Comparison of ENCODE assay signal across 19 cellular contexts in genomic region chr2:43123981-43124666, GRCh38.
DNase-seq lines count a peak whose midpoint lies in the region; ATAC-seq and TF ChIP-seq lines count a peak whose summit lies in the region.
"Had no signal": no experiment of that assay in that cellular context is flagged by ENCODE, and none has a peak within 500 bp of the region (broad histone marks: within the 10 kb centered on the region; RNA-seq: fewer than 3 reads in every experiment).

No MANE protein-coding gene starts in this region.

- no peaks in the 10 kb centered on the region for H3K36me3 Mint-ChIP-seq in CD4-positive, alpha-beta T cell (ENCODE audit: low read depth)
- no peaks in the 10 kb centered on the region for H3K36me3 Mint-ChIP-seq in dendritic cell treated with granulocyte-macrophage colony-stimulating factor and Interleukin-4, amounts not matched to agents 40 ng/mL and 50 ng/mL, for 4 days (ENCODE audit: low read depth)
- no peaks in the 10 kb centered on the region for H3K36me3 Mint-ChIP-seq in progenitor cell of endocrine pancreas (ENCODE audit: insufficient read depth)

- no peak overlapping the region for H3K27ac ChIP-seq in CD4-positive, alpha-beta T cell (ENCODE audit: low read depth, low read length)
- no peak overlapping the region for H3K27ac ChIP-seq in body of pancreas
- H3K27ac ChIP-seq: thoracic aorta had no signal

- CTCF ChIA-PET in CD4-positive, alpha-beta T cell (lab: Charles Lee): interaction anchor here (1.1 kb wide), 1 partner anchor 99 kb away, joined by 4 read pairs; no protein-coding TSS in a partner anchor

- H3K4me3 ChIP-seq in H7 (ENCODE audit: insufficient read depth, low read depth, low read length) (no peak overlapping the region), body of pancreas (no peak overlapping the region)
- H3K4me3 ChIP-seq: thoracic aorta had no signal

- intact Hi-C loops in CD4-positive, alpha-beta T cell (cut with DNase I, micrococcal nuclease): loop anchor here (2.0 to 10.0 kb wide), 3 partner anchors 149 to 299 kb away; no protein-coding TSS in a partner anchor
- intact Hi-C loops in dendritic cell treated with granulocyte-macrophage colony-stimulating factor and Interleukin-4, amounts not matched to agents 40 ng/mL and 50 ng/mL, for 4 days (cut with micrococcal nuclease): loop anchor here (10.0 kb wide), 1 partner anchor 99 kb away; no protein-coding TSS in a partner anchor
- intact Hi-C loops in body of pancreas (cut with DNase I): loop anchor here (10.0 kb wide), 1 partner anchor 111 kb away; no protein-coding TSS in a partner anchor

- H3K27me3 Mint-ChIP-seq in CD4-positive, alpha-beta T cell: no peaks in the 10 kb centered on the region
- H3K27me3 Mint-ChIP-seq in dendritic cell treated with granulocyte-macrophage colony-stimulating factor and Interleukin-4, amounts not matched to agents 40 ng/mL and 50 ng/mL, for 4 days: no peaks in the 10 kb centered on the region
- H3K27me3 Mint-ChIP-seq in progenitor cell of endocrine pancreas: peaks cover 9% of the 10 kb centered on the region
- H3K27me3 Mint-ChIP-seq: activated CD4-positive, alpha-beta T cell treated with anti-CD3 and anti-CD28 coated beads for 36 hours; central memory CD8-positive, alpha-beta T cell had no signal

- POLR2A ChIA-PET in CD4-positive, alpha-beta T cell (lab: Charles Lee): interaction anchor here (0.9 to 32.8 kb wide), 2 partner anchors 9 to 97 kb away, joined by 4 to 1478 read pairs; partner anchors contain the start of gene ZFP36L2

- H3K9me3 Mint-ChIP-seq in CD4-positive, alpha-beta T cell: peaks cover 3% of the 10 kb centered on the region
- peaks cover 7% of the 10 kb centered on the region for H3K9me3 Mint-ChIP-seq in dendritic cell treated with granulocyte-macrophage colony-stimulating factor and Interleukin-4, amounts not matched to agents 40 ng/mL and 50 ng/mL, for 4 days
- H3K9me3 Mint-ChIP-seq in progenitor cell of endocrine pancreas (ENCODE audit: low read depth): peaks cover 5% of the 10 kb centered on the region
- H3K9me3 Mint-ChIP-seq: central memory CD8-positive, alpha-beta T cell had no signal

- peak; percentile 52 for ATAC-seq in CD4-positive, alpha-beta T cell (ENCODE audit: poor library complexity)
- no peak for ATAC-seq in body of pancreas
- ATAC-seq: activated CD4-positive, alpha-beta T cell treated with anti-CD3 and anti-CD28 coated beads for 36 hours; esophagus mucosa; Panc1 had no signal

- peaks cover 6% of the 10 kb centered on the region for H3K9me3 ChIP-seq in CD4-positive, alpha-beta T cell (ENCODE audit: control insufficient read depth, low read length)
- no peaks in the 10 kb centered on the region for H3K9me3 ChIP-seq in body of pancreas
- H3K9me3 ChIP-seq: SK-N-SH, thoracic aorta had no signal

- peak overlapping the region; percentile 80 for H3K27ac Mint-ChIP-seq in CD4-positive, alpha-beta T cell
- H3K27ac Mint-ChIP-seq in dendritic cell treated with granulocyte-macrophage colony-stimulating factor and Interleukin-4, amounts not matched to agents 40 ng/mL and 50 ng/mL, for 4 days: peak overlapping the region; percentile 35
- no peak overlapping the region for H3K27ac Mint-ChIP-seq in progenitor cell of endocrine pancreas
- H3K27ac Mint-ChIP-seq: activated CD4-positive, alpha-beta T cell treated with anti-CD3 and anti-CD28 coated beads for 36 hours had no signal

- no peak for TF ChIP-seq POLR2A in body of pancreas (IDR thresholded peaks at IDR 0.05)

- peak overlapping the region; percentile 31 for H3K4me3 Mint-ChIP-seq in CD4-positive, alpha-beta T cell
- no peak overlapping the region for H3K4me3 Mint-ChIP-seq in dendritic cell treated with granulocyte-macrophage colony-stimulating factor and Interleukin-4, amounts not matched to agents 40 ng/mL and 50 ng/mL, for 4 days
- peak overlapping the region; percentile 26 for H3K4me3 Mint-ChIP-seq in progenitor cell of endocrine pancreas (ENCODE audit: low read depth)
- H3K4me3 Mint-ChIP-seq: activated CD4-positive, alpha-beta T cell treated with anti-CD3 and anti-CD28 coated beads for 36 hours; central memory CD8-positive, alpha-beta T cell had no signal

- peaks cover 55% of the 10 kb centered on the region for H3K4me1 Mint-ChIP-seq in CD4-positive, alpha-beta T cell (ENCODE audit: low read depth)
- peaks cover 73% of the 10 kb centered on the region for H3K4me1 Mint-ChIP-seq in dendritic cell treated with granulocyte-macrophage colony-stimulating factor and Interleukin-4, amounts not matched to agents 40 ng/mL and 50 ng/mL, for 4 days (ENCODE audit: low read depth)
- peaks cover 6% of the 10 kb centered on the region for H3K4me1 Mint-ChIP-seq in progenitor cell of endocrine pancreas (ENCODE audit: low read depth)

- no peaks in the 10 kb centered on the region for H3K4me1 ChIP-seq in body of pancreas

- 75 to 81% methylated on average over 6 to 9 of the region's 9 CpGs for WGBS in body of pancreas, 2 donors

- no peaks in the 10 kb centered on the region for H3K27me3 ChIP-seq in CD4-positive, alpha-beta T cell (ENCODE audit: control insufficient read depth, insufficient read depth, low read length)
- H3K27me3 ChIP-seq in H7 (ENCODE audit: control insufficient read depth, insufficient read depth, low read length) (no peaks in the 10 kb centered on the region), body of pancreas (no peaks in the 10 kb centered on the region)

- no peak for DNase-seq in CD4-positive, alpha-beta T cell
- peak; percentile 32 for DNase-seq in H7
- DNase-seq in progenitor cell of endocrine pancreas (ENCODE audit: low spot score, unreplicated experiment): no peak
- no peak for DNase-seq in SK-N-DZ (ENCODE audit: low spot score)
- DNase-seq in iPS-NIHi11 (ENCODE audit: low spot score): no peak
- no peak for DNase-seq in body of pancreas
- DNase-seq: activated CD4-positive, alpha-beta T cell treated with anti-CD3 and anti-CD28 coated beads for 36 hours; amygdala; effector CD4-positive, alpha-beta T cell; NCI-H1694 treated with DMSO at 0.1 percent for 48 hours; NCI-H2227 treated with DMSO at 0.1 percent for 48 hours; SK-N-SH; stimulated activated CD4-positive, alpha-beta T cell treated with anti-CD3 and anti-CD28 coated beads, Interleukin-12 subunit alpha, Interleukin-12 subunit beta, amount 100 ng/mL, for 4 hours; stimulated activated CD8-positive, alpha-beta memory T cell treated with anti-CD3 and anti-CD28 coated beads, Interleukin-4, amount 100 ng/mL, for 48 hours had no signal

- H3K36me3 ChIP-seq in H7 (replicated peaks; ENCODE audit: control insufficient read depth, insufficient read depth, low read length) (no peaks in the 10 kb centered on the region), body of pancreas (replicated peaks in 1 of 2; ENCODE audit: insufficient read depth in 1 of 2, low read depth in 2 of 2) (no peaks in the 10 kb centered on the region)
- H3K36me3 ChIP-seq: thoracic aorta had no signal

- no peak for TF ChIP-seq CTCF in CD4-positive, alpha-beta T cell (IDR thresholded peaks at IDR 0.05)
- TF ChIP-seq CTCF in progenitor cell of endocrine pancreas (IDR thresholded peaks at IDR 0.05; ENCODE audit: unreplicated experiment): no peak
- no peak for TF ChIP-seq CTCF in body of pancreas (IDR thresholded peaks at IDR 0.05)
